Comparison of ENCODE assay signal across 9 cellular contexts in the genomic region with DNA sequence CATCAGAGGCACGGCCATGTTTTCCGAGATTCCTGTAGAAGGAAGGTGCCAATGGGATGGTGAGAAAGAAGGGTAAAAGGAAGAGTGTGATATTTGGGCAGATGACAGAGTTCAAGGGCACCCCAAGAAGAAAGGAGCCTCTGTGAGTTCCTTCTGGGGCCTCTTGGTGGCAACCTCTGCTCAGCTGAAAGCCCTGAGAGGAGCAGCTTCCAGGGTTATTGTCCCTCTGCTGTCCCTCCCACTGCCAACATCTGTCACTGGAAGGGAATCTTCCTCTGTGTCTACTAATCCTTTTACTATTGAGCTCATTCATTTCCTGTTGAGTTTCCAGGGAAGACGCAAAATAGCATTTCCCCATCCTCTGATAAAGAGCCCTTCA. TPM values are rescaled to one million over a fixed set of nuclear protein-coding genes. Genes with fewer than 3 reads are reported as not detected.
DNase-seq lines count a peak whose midpoint lies in the region; ATAC-seq, FAIRE-seq and TF ChIP-seq lines count a peak whose summit lies in the region.
"Had no signal": no experiment of that assay in that cellular context is flagged by ENCODE, and none has a peak within 500 bp of the region (broad histone marks: within the 10 kb centered on the region; RNA-seq: fewer than 3 reads in every experiment).

No MANE protein-coding gene starts in this region.

- H2AFZ ChIP-seq in SK-N-SH (ENCODE audit: low read depth), result 0 out of 2 replicates have a peak overlapping the region, but pooled peaks have one; percentile 14

- H3K9ac ChIP-seq in SK-N-SH (no peak overlapping the region), kidney (ENCODE audit: low read length in 2 of 2) (peak overlapping the region in 1 of 2 donors; percentile 12)

- H3K36me3 ChIP-seq in SK-N-SH (replicated peaks in 1 of 2; ENCODE audit: control insufficient read depth in 1 of 2, insufficient read depth in 2 of 2, low read length in 1 of 2), result no peaks in the 10 kb centered on the region
- no peaks in the 10 kb centered on the region for H3K36me3 ChIP-seq in body of pancreas (replicated peaks in 1 of 2; ENCODE audit: insufficient read depth in 1 of 2, low read depth in 2 of 2)
- H3K36me3 ChIP-seq in kidney (ENCODE audit: control insufficient read depth in 1 of 2, insufficient read depth in 2 of 2, low read length in 2 of 2), result no peaks in the 10 kb centered on the region

- H3K9me2 ChIP-seq in SK-N-SH, result no peaks in the 10 kb centered on the region

- FAIRE-seq in kidney (lab: Jason Lieb, UNC), result no peak

- 16% methylated on average over 3 of the region's 3 CpGs for WGBS in SK-N-SH (ENCODE audit: low lambda C conversion rate)
- 38% methylated on average over 3 of the region's 3 CpGs for WGBS in body of pancreas, 2 donors

- peaks cover 50% of the 10 kb centered on the region for H3K27me3 Mint-ChIP-seq in Calu3 (ENCODE audit: unreplicated experiment)

- H3K9me3 ChIP-seq in SK-N-SH (no peaks in the 10 kb centered on the region), body of pancreas (no peaks in the 10 kb centered on the region), kidney (ENCODE audit: control insufficient read depth in 1 of 2, low read length in 2 of 2) (no peaks in the 10 kb centered on the region)

- H3K9me3 Mint-ChIP-seq in Calu3 (ENCODE audit: low read depth, unreplicated experiment), result no peaks in the 10 kb centered on the region
- H3K9me3 Mint-ChIP-seq: activated B cell treated with CpG ODN at 0.5 μM for 24 hours had no signal

- peak; percentile 57 for TF ChIP-seq RAD21 in SK-N-SH (IDR thresholded peaks at IDR 0.05; ENCODE audit: low read length)

- ATAC-seq in HG02642 (IDR thresholded peaks at IDR 0.05; ENCODE audit: poor library complexity, unreplicated experiment), result peak; percentile 16
- no peak for ATAC-seq in body of pancreas

- 0 out of 4 replicates have a peak overlapping the region, but pooled peaks of 1 of the 2 experiments have one; percentile 19 for H3K27ac ChIP-seq in SK-N-SH (ENCODE audit: low read depth in 2 of 2, low read length in 1 of 2)
- no peak overlapping the region for H3K27ac ChIP-seq in body of pancreas
- no peak overlapping the region for H3K27ac ChIP-seq in kidney (ENCODE audit: low read depth in 2 of 2, low read length in 2 of 2)

- no peaks in the 10 kb centered on the region for H3K27me3 ChIP-seq in SK-N-SH (ENCODE audit: insufficient read depth)
- no peaks in the 10 kb centered on the region for H3K27me3 ChIP-seq in body of pancreas

- DNase-seq in Calu3, result peak; percentile 9
- DNase-seq in SK-N-SH, result peak; percentile 50
- peak; percentile 22 for DNase-seq in kidney tubule cell (ENCODE audit: low spot score)
- no peak for DNase-seq in stimulated activated CD4-positive, alpha-beta T cell treated with anti-CD3 and anti-CD28 coated beads, Interleukin-2, amount 100 ng/mL, for 48 hours
- DNase-seq in body of pancreas, result no peak
- DNase-seq in kidney, result no peak
- no peak for DNase-seq in epidermal melanocyte (ENCODE audit: insufficient read length, low spot score)

- no peak overlapping the region for H3K4me3 ChIP-seq in SK-N-SH (ENCODE audit: low read depth in 2 of 2, low read length in 1 of 2)
- H3K4me3 ChIP-seq in body of pancreas, result no peak overlapping the region
- H3K4me3 ChIP-seq in kidney (ENCODE audit: low read length in 2 of 2), result no peak overlapping the region

- no peaks in the 10 kb centered on the region for H3F3A ChIP-seq in SK-N-SH (replicated peaks; ENCODE audit: insufficient read depth)

- no peak for TF ChIP-seq EP300 in SK-N-SH (IDR thresholded peaks at IDR 0.05; ENCODE audit: borderline replicate concordance in 1 of 2, low read depth in 1 of 2, low read length in 1 of 2)

- no TSS peak for BruUV-seq in Calu3 (replicated peaks; lab: Mats Ljungman, UMichigan)

- CTCF ChIA-PET in Calu3 (lab: Charles Lee), result interaction anchor here (1.0 to 1.3 kb wide), 2 partner anchors 9 to 191 kb away, joined by 3 to 5 read pairs; no protein-coding TSS in a partner anchor
- CTCF ChIA-PET in SK-N-SH (lab: Yijun Ruan, JAX), result interaction anchor here (0.6 to 3.8 kb wide), 45 partner anchors 8 to 1705 kb away, joined by 3 to 62 read pairs (median 3); partner anchors contain the start of genes KCNK16, KIF6 and MOCS1

- H3K4me1 ChIP-seq in SK-N-SH (ENCODE audit: control insufficient read depth in 1 of 2, insufficient read depth in 2 of 2, low read depth in 1 of 2, low read length in 1 of 2), result peaks cover 0 to 26% of the 10 kb centered on the region in 2 experiments; a peak in 1 of 4 replicates
- H3K4me1 ChIP-seq in body of pancreas, result peaks cover 6% of the 10 kb centered on the region
- H3K4me1 ChIP-seq in kidney (ENCODE audit: control insufficient read depth in 1 of 2, insufficient read depth in 1 of 2, low read depth in 1 of 2, low read length in 2 of 2), result peaks cover 0 to 4% of the 10 kb centered on the region in 2 donors

- H3K36me3 Mint-ChIP-seq in Calu3 (ENCODE audit: insufficient read depth, unreplicated experiment), result no peaks in the 10 kb centered on the region

- no peak overlapping the region for H3K4me2 ChIP-seq in SK-N-SH

- H3K27ac Mint-ChIP-seq in Calu3 (ENCODE audit: unreplicated experiment), result no peak overlapping the region
- H3K27ac Mint-ChIP-seq: activated B cell treated with CpG ODN at 0.5 μM for 24 hours had no signal

- H4K20me1 ChIP-seq in SK-N-SH (ENCODE audit: insufficient read depth), result no peaks in the 10 kb centered on the region

- H3K4me1 Mint-ChIP-seq in Calu3 (ENCODE audit: low read depth, unreplicated experiment), result peaks cover 13% of the 10 kb centered on the region

- TF ChIP-seq CTCF in Calu3 (IDR thresholded peaks at IDR 0.05; ENCODE audit: unreplicated experiment) (no peak), SK-N-SH (IDR thresholded peaks at IDR 0.05) (no peak), body of pancreas (IDR thresholded peaks at IDR 0.05) (no peak), kidney (IDR thresholded peaks at IDR 0.05; ENCODE audit: borderline replicate concordance, extremely low read depth, insufficient read depth) (no peak)

- peak overlapping the region; percentile 20 for H3K4me3 Mint-ChIP-seq in Calu3 (ENCODE audit: low read depth, unreplicated experiment)
- H3K4me3 Mint-ChIP-seq: activated B cell treated with CpG ODN at 0.5 μM for 24 hours had no signal

- POLR2A ChIA-PET in SK-N-SH (lab: Yijun Ruan, JAX), result interaction anchor here (0.7 kb wide), 1 partner anchor 197 kb away, joined by 3 read pairs; no protein-coding TSS in a partner anchor

- intact Hi-C loops in Calu3 (cut with micrococcal nuclease; ENCODE audit: unreplicated experiment) (loop anchor here (5.0 kb wide), 3 partner anchors 200 to 945 kb away; no protein-coding TSS in a partner anchor), body of pancreas (cut with DNase I) (no loop called here), kidney (cut with DNase I) (no loop called here)

- TF ChIP-seq POLR2A in body of pancreas (IDR thresholded peaks at IDR 0.05), result no peak

- H3K79me2 ChIP-seq in SK-N-SH (ENCODE audit: insufficient read depth), result no peaks in the 10 kb centered on the region

TF ChIP-seq in SK-N-SH, 30 proteins besides CTCF, POLR2A, EP300 and RAD21:
- TF ChIP-seq YY1 (IDR thresholded peaks at IDR 0.05; ENCODE audit: low read depth), result no peak

RNA-seq across cellular contexts. Expression of gene KCNK16, which starts 40.0 kb away (rescaled TPM):
- not detected in 2 replicates for total RNA-seq in Calu3 (2022)
- polyA plus RNA-seq in SK-N-SH (2012; rRNA removed), result not detected in 2 replicates
- not detected in 2 replicates for polyA plus RNA-seq in SK-N-SH (2012; cell fraction: cytosol; rRNA removed)
- not detected in 2 replicates for polyA plus RNA-seq in SK-N-SH (2012; cell fraction: nucleus; rRNA removed)
- total RNA-seq in body of pancreas, result 1 to 10 TPM in 1 of 2 donors, not detected in 1; 2.9 TPM
- not detected for total RNA-seq in kidney
- polyA plus RNA-seq in kidney (ENCODE audit: insufficient read depth, low read depth, low replicate concordance), result not detected
- total RNA-seq: activated B cell treated with CpG ODN at 0.5 μM for 24 hours had no signal

RNA-seq across cellular contexts. Expression of gene KCNK17, which starts 48.3 kb away (rescaled TPM):
- not detected in 2 replicates for total RNA-seq in Calu3 (2022)
- not detected in 2 replicates for polyA plus RNA-seq in SK-N-SH (2012; rRNA removed)
- polyA plus RNA-seq in SK-N-SH (2012; cell fraction: cytosol; rRNA removed), result not detected in 2 replicates
- polyA plus RNA-seq in SK-N-SH (2012; cell fraction: nucleus; rRNA removed), result not detected in 2 replicates
- 1 to 10 TPM; 1.6 to 2.3 TPM for total RNA-seq in body of pancreas
- total RNA-seq in kidney, result 0.38 TPM
- not detected for polyA plus RNA-seq in kidney (ENCODE audit: insufficient read depth, low read depth, low replicate concordance)
- total RNA-seq: activated B cell treated with CpG ODN at 0.5 μM for 24 hours had no signal

Comparison
In these comparisons a context has a peak if more than half of its experiments do, and no peak if none do; other contexts are left out.
1. DNase-seq: peak in Calu3 (single experiment), SK-N-SH (single experiment) and kidney tubule cell (single experiment); none in stimulated activated CD4-positive, alpha-beta T cell treated with anti-CD3 and anti-CD28 coated beads, Interleukin-2, amount 100 ng/mL, for 48 hours (0 of 2), body of pancreas (0 of 4), kidney (single experiment) and epidermal melanocyte (single experiment).